In genomic region chr7:121587454-121587853, GRCh38 we compare ENCODE assay signal across 34 cellular contexts.
"Had no signal": no experiment of that assay in that cellular context is flagged by ENCODE, and none has a peak within 500 bp of the region (broad histone marks: within the 10 kb centered on the region; RNA-seq: fewer than 3 reads in every experiment).

No MANE protein-coding gene starts in this region.

- H3K9me3 Mint-ChIP-seq: natural killer cell treated with Interleukin-12 subunit alpha and Interleukin-12 subunit beta and Interleukin-15 and Interleukin-18, amount 100 ng/mL, for 72 hours; stimulated activated memory B cell treated with anti-CD40 and anti-IgM and Interleukin-4, amounts not matched to agents 10 μg/mL and 1 μg/mL and 100 μg/mL, for 72 hours; stimulated activated naive CD8-positive, alpha-beta T cell treated with anti-CD3 and anti-CD28 coated beads, Interleukin-15, amount 100 ng/mL, for 72 hours; type B pancreatic cell had no signal

- ATAC-seq: naive thymus-derived CD8-positive, alpha-beta T cell; natural killer cell treated with Interleukin-12 subunit alpha and Interleukin-12 subunit beta and Interleukin-15 and Interleukin-18, amount 100 ng/mL, for 72 hours; psoas muscle; right cardiac atrium; right lobe of liver; stimulated activated memory B cell treated with anti-CD40 and anti-IgM and Interleukin-4, amounts not matched to agents 10 μg/mL and 1 μg/mL and 100 μg/mL, for 72 hours; stimulated activated naive CD8-positive, alpha-beta T cell treated with anti-CD3 and anti-CD28 coated beads, Interleukin-15, amount 100 ng/mL, for 72 hours; stimulated activated naive CD8-positive, alpha-beta T cell treated with anti-CD3 and anti-CD28 coated beads, Interleukin-15, Interleukin-2, amounts not matched to agents 100 U/mL and 50 U/mL, for 24 hours; upper lobe of right lung had no signal

- H3K27ac ChIP-seq: neutrophil, ovary, parathyroid adenoma, psoas muscle, right lobe of liver, sigmoid colon, spleen, suprapubic skin, testis, tibial artery, transverse colon, upper lobe of right lung, uterus had no signal

- H3K4me3 Mint-ChIP-seq: naive B cell; naive thymus-derived CD8-positive, alpha-beta T cell; natural killer cell treated with Interleukin-12 subunit alpha and Interleukin-12 subunit beta and Interleukin-15 and Interleukin-18, amount 100 ng/mL, for 72 hours; nephron progenitor cell; neural crest cell; stimulated activated memory B cell treated with anti-CD40 and anti-IgM and Interleukin-4, amounts not matched to agents 10 μg/mL and 1 μg/mL and 100 μg/mL, for 72 hours; stimulated activated naive CD8-positive, alpha-beta T cell treated with anti-CD3 and anti-CD28 coated beads, Interleukin-15, amount 100 ng/mL, for 72 hours; type B pancreatic cell had no signal

- H2AFZ ChIP-seq: parathyroid adenoma had no signal

- H3K9ac ChIP-seq: parathyroid adenoma had no signal

- H3K79me2 ChIP-seq: parathyroid adenoma had no signal

- H3K27me3 ChIP-seq: neutrophil, ovary, right lobe of liver, sigmoid colon, suprapubic skin, testis, tibial artery, transverse colon, upper lobe of right lung, uterus had no signal

- H3K27me3 Mint-ChIP-seq: progenitor cell of endocrine pancreas; stimulated activated memory B cell treated with anti-CD40 and anti-IgM and Interleukin-4, amounts not matched to agents 10 μg/mL and 1 μg/mL and 100 μg/mL, for 72 hours; type B pancreatic cell had no signal

- H3K4me3 ChIP-seq: ovary, psoas muscle, right lobe of liver, sigmoid colon, spleen, suprapubic skin, testis, tibial artery, transverse colon, upper lobe of right lung, uterus had no signal

- DNase-seq: naive B cell; naive thymus-derived CD8-positive, alpha-beta T cell; nephron progenitor cell; nucleus accumbens; ovary; posterior cingulate gyrus; psoas muscle; right cardiac atrium; right lobe of liver; sigmoid colon; small intestine; spleen; stimulated activated CD4-positive, alpha-beta T cell treated with anti-CD3 and anti-CD28 coated beads, Interleukin-12 subunit alpha, Interleukin-12 subunit beta, amount 100 ng/mL, for 4 hours; stimulated activated CD4-positive, alpha-beta T cell treated with anti-CD3 and anti-CD28 coated beads, Interleukin-1b, Interleukin-23, amount 100 ng/mL, for 48 hours; stimulated activated CD4-positive, alpha-beta T cell treated with anti-CD3 and anti-CD28 coated beads, Interleukin-4, amount 100 ng/mL, for 1 hour; stimulated activated CD4-positive, alpha-beta T cell treated with anti-CD3 and anti-CD28 coated beads, Interleukin-4, amount 100 ng/mL, for 4 hours; stimulated activated CD8-positive, alpha-beta memory T cell treated with anti-CD3 and anti-CD28 coated beads, Interleukin-4, amount 100 ng/mL, for 48 hours; stimulated activated naive CD4-positive, alpha-beta T cell; stimulated activated naive CD8-positive, alpha-beta T cell treated with anti-CD3 and anti-CD28 coated beads, Interleukin-15, amount 100 ng/mL, for 72 hours; stimulated activated naive CD8-positive, alpha-beta T cell treated with anti-CD3 and anti-CD28 coated beads, Interleukin-15, Interleukin-2, amounts not matched to agents 100 U/mL and 50 U/mL, for 24 hours; substantia nigra; testis; tibial artery; transverse colon; upper lobe of right lung; uterus had no signal

- H3K4me1 ChIP-seq: parathyroid adenoma, psoas muscle, sigmoid colon, spleen, testis, tibial artery, upper lobe of right lung, uterus had no signal

- H3K36me3 ChIP-seq: neutrophil, ovary, right lobe of liver, sigmoid colon, spleen, suprapubic skin, tibial artery, transverse colon, upper lobe of right lung, uterus had no signal

- H3K9me3 ChIP-seq: neutrophil, ovary, psoas muscle, right lobe of liver, sigmoid colon, suprapubic skin, testis, tibial artery, upper lobe of right lung, uterus had no signal

- H3K4me1 Mint-ChIP-seq: naive B cell; naive thymus-derived CD8-positive, alpha-beta T cell; nephron progenitor cell; neural crest cell; stimulated activated memory B cell treated with anti-CD40 and anti-IgM and Interleukin-4, amounts not matched to agents 10 μg/mL and 1 μg/mL and 100 μg/mL, for 72 hours; stimulated activated naive CD8-positive, alpha-beta T cell treated with anti-CD3 and anti-CD28 coated beads, Interleukin-15, amount 100 ng/mL, for 72 hours had no signal

- H3K36me3 Mint-ChIP-seq: naive B cell; natural killer cell treated with Interleukin-12 subunit alpha and Interleukin-12 subunit beta and Interleukin-15 and Interleukin-18, amount 100 ng/mL, for 72 hours; stimulated activated memory B cell treated with anti-CD40 and anti-IgM and Interleukin-4, amounts not matched to agents 10 μg/mL and 1 μg/mL and 100 μg/mL, for 72 hours; type B pancreatic cell had no signal

- H3K27ac Mint-ChIP-seq: naive thymus-derived CD8-positive, alpha-beta T cell; natural killer cell treated with Interleukin-12 subunit alpha and Interleukin-12 subunit beta and Interleukin-15 and Interleukin-18, amount 100 ng/mL, for 72 hours; nephron progenitor cell; progenitor cell of endocrine pancreas; stimulated activated memory B cell treated with anti-CD40 and anti-IgM and Interleukin-4, amounts not matched to agents 10 μg/mL and 1 μg/mL and 100 μg/mL, for 72 hours; stimulated activated naive CD8-positive, alpha-beta T cell treated with anti-CD3 and anti-CD28 coated beads, Interleukin-15, amount 100 ng/mL, for 72 hours; type B pancreatic cell had no signal
